Comparison of ENCODE assay signal across 23 cellular contexts in the genomic region with DNA sequence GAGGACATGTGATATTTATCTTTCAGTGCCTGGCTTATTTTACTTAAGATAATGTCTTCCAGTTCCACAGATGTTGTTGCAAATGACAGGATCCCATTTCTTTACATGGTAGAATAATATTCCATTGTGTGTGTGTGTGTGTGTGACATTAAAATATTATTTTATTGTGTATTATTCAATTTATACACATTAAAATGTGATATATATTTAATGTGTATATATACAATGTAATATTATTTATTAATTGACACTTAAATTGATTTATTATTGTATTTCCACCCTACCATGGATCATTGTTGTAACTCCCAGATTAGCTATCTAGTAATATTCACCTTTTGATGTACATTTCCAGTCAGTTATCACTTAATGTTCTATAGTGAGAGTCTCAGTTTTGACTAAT.
A peak's percentile ranks its signal among the peaks of the same experiment; 100 is the strongest.
DNase-seq lines count a peak whose midpoint lies in the region; ATAC-seq and TF ChIP-seq lines count a peak whose summit lies in the region.
"Had no signal": no experiment of that assay in that cellular context is flagged by ENCODE, and none has a peak within 500 bp of the region (broad histone marks: within the 10 kb centered on the region; RNA-seq: fewer than 3 reads in every experiment).

No MANE protein-coding gene starts in this region.

- DNase-seq in Karpas-422 (no peak), SK-N-DZ (ENCODE audit: low spot score) (peak; percentile 52), WTC11 (ENCODE audit: low spot score) (no peak), foreskin melanocyte (no peak), NCI-H345 treated with DMSO at 0.1 percent for 48 hours (lab: John Stamatoyannopoulos, UW; ENCODE audit: unreplicated experiment) (no peak), GM20000 (ENCODE audit: low spot score) (no peak)
- DNase-seq: 8988T; ACHN; CD4-positive, alpha-beta memory T cell; CD4-positive, CD25-positive, alpha-beta regulatory T cell; CD8-positive, alpha-beta memory T cell; COR-L47; DMS 273 treated with DMSO at 0.1 percent for 48 hours; DMS153; DMS53; DMS79; DND-41; EL; GDM1 had no signal

- POLR2A ChIA-PET in WTC11 (lab: Charles Lee): no interaction called here

- no peaks in the 10 kb centered on the region for H3K4me1 Mint-ChIP-seq in WTC11
- H3K4me1 Mint-ChIP-seq: CD14-positive monocyte; CD4-positive, alpha-beta memory T cell; CD4-positive, CD25-positive, alpha-beta regulatory T cell; CD8-positive, alpha-beta memory T cell had no signal

- no peaks in the 10 kb centered on the region for H3K36me3 Mint-ChIP-seq in WTC11
- H3K36me3 Mint-ChIP-seq: CD14-positive monocyte; CD4-positive, alpha-beta memory T cell; CD4-positive, CD25-positive, alpha-beta regulatory T cell; CD8-positive, alpha-beta memory T cell had no signal

- H3K4me2 ChIP-seq in Karpas-422 (ENCODE audit: low read depth, low read length, poor library complexity, severe bottlenecking): no peak overlapping the region
- H3K4me2 ChIP-seq: BLaER1 had no signal

- H3K79me2 ChIP-seq in Karpas-422 (ENCODE audit: low read length): no peaks in the 10 kb centered on the region

- peak overlapping the region; percentile 63 for H2AFZ ChIP-seq in Karpas-422 (ENCODE audit: low read length)

- H3K4me3 ChIP-seq in Karpas-422 (ENCODE audit: low read length): no peak overlapping the region
- H3K4me3 ChIP-seq: BLaER1, GM12878 had no signal

- H3K36me3 ChIP-seq in Karpas-422 (ENCODE audit: insufficient read depth, low read length): no peaks in the 10 kb centered on the region
- H3K36me3 ChIP-seq: BE2C, BLaER1 had no signal

- TF ChIP-seq CTCF in WTC11 (IDR thresholded peaks at IDR 0.05) (no peak), GM20000 (IDR thresholded peaks at IDR 0.05; ENCODE audit: extremely low read depth, missing control alignments) (no peak)

- H4K20me1 ChIP-seq in Karpas-422 (ENCODE audit: insufficient read depth, low read depth, low read length): no peaks in the 10 kb centered on the region
- H4K20me1 ChIP-seq: BLaER1 had no signal

- H3K4me1 ChIP-seq in Karpas-422 (ENCODE audit: low read length): no peaks in the 10 kb centered on the region
- H3K4me1 ChIP-seq: BLaER1 had no signal

- no peaks in the 10 kb centered on the region for H3K27me3 ChIP-seq in Karpas-422 (ENCODE audit: low read length)
- H3K27me3 ChIP-seq: BE2C, BLaER1 had no signal

- peaks cover 3% of the 10 kb centered on the region; the same call in 1 of the 2 replicates for H3K9me3 Mint-ChIP-seq in WTC11

- H3K9me2 ChIP-seq in Karpas-422 (replicated peaks; ENCODE audit: insufficient read depth, low read length): no peaks in the 10 kb centered on the region

- no peak overlapping the region for H3K27ac ChIP-seq in Karpas-422 (ENCODE audit: low read length)
- H3K27ac ChIP-seq: BLaER1 had no signal

- no peak overlapping the region for H3K4me3 Mint-ChIP-seq in WTC11
- H3K4me3 Mint-ChIP-seq: CD14-positive monocyte; CD4-positive, alpha-beta memory T cell; CD4-positive, CD25-positive, alpha-beta regulatory T cell; CD8-positive, alpha-beta memory T cell had no signal

- CTCF ChIA-PET in WTC11 (lab: Charles Lee): no interaction called here

- H3K9ac ChIP-seq in Karpas-422 (ENCODE audit: low read length): no peak overlapping the region
- H3K9ac ChIP-seq: BLaER1 had no signal

- no peak overlapping the region for H3K27ac Mint-ChIP-seq in WTC11
- H3K27ac Mint-ChIP-seq: CD14-positive monocyte; CD4-positive, alpha-beta memory T cell; CD4-positive, CD25-positive, alpha-beta regulatory T cell; CD8-positive, alpha-beta memory T cell had no signal

- no peaks in the 10 kb centered on the region for H3K9me3 ChIP-seq in Karpas-422 (ENCODE audit: low read length)
- H3K9me3 ChIP-seq: BE2C, BLaER1 had no signal

- no peaks in the 10 kb centered on the region for H3K27me3 Mint-ChIP-seq in WTC11 (ENCODE audit: low read depth)
- H3K27me3 Mint-ChIP-seq: CD4-positive, alpha-beta memory T cell; CD4-positive, CD25-positive, alpha-beta regulatory T cell; CD8-positive, alpha-beta memory T cell had no signal

- no peak for ATAC-seq in WTC11
- ATAC-seq: GM12878 had no signal

TF ChIP-seq in WTC11, 78 proteins besides CTCF, POLR2A, EP300 and RAD21:
- TF ChIP-seq TEAD4 (CRISPR knock-in tag; IDR thresholded peaks at IDR 0.05): no peak
- peak; percentile 97 for TF ChIP-seq HMGA2 (CRISPR knock-in tag; IDR thresholded peaks at IDR 0.05)
